In genomic region chrX:56231706-56232105, GRCh38 we compare ENCODE assay signal across 8 cellular contexts. TPM values are rescaled to one million over a fixed set of nuclear protein-coding genes. Genes with fewer than 3 reads are reported as not detected.
DNase-seq lines count a peak whose midpoint lies in the region; ATAC-seq and TF ChIP-seq lines count a peak whose summit lies in the region.

No MANE protein-coding gene starts in this region.

- POLR2A ChIA-PET in activated CD4-positive, alpha-beta T cell treated with anti-CD3 and anti-CD28 coated beads for 36 hours (lab: Charles Lee), result no interaction called here

- intact Hi-C loops in activated CD4-positive, alpha-beta T cell treated with anti-CD3 and anti-CD28 coated beads for 36 hours (cut with DNase I, micrococcal nuclease), result loop anchor here (2.0 to 5.0 kb wide), 2 partner anchors 323 to 514 kb away; partner anchors contain the start of gene RRAGB (in 1 of the 2)
- intact Hi-C loops in left colon (cut with DNase I, micrococcal nuclease) (no loop called here), testis (cut with DNase I; ENCODE audit: low total_unique reads) (no loop called here)

- H3K27me3 ChIP-seq in testis, result no peaks in the 10 kb centered on the region

- CTCF ChIA-PET in activated CD4-positive, alpha-beta T cell treated with anti-CD3 and anti-CD28 coated beads for 36 hours (lab: Charles Lee), result interaction anchor here (0.6 to 1.6 kb wide), 2 partner anchors 18 to 333 kb away, joined by 3 to 4 read pairs; no protein-coding TSS in a partner anchor

- H3K27ac Mint-ChIP-seq in activated CD4-positive, alpha-beta T cell treated with anti-CD3 and anti-CD28 coated beads for 36 hours, result no peak overlapping the region

- DNase-seq in activated CD4-positive, alpha-beta T cell treated with anti-CD3 and anti-CD28 coated beads for 36 hours, result no peak
- no peak for DNase-seq in activated CD4-positive, alpha-beta T cell treated with anti-CD3 and anti-CD28 coated beads for 1 hour
- DNase-seq in cerebellar cortex (ENCODE audit: low spot score) (peak; percentile 27), left colon (no peak), testis (no peak), NCI-H128 (lab: John Stamatoyannopoulos, UW; ENCODE audit: unreplicated experiment) (no peak), HPDE6-E6E7 (ENCODE audit: extremely low spot score) (no peak), midbrain (lab: John Stamatoyannopoulos, UW) (no peak)

- no peak for ATAC-seq in activated CD4-positive, alpha-beta T cell treated with anti-CD3 and anti-CD28 coated beads for 36 hours
- ATAC-seq in left colon, result peak; percentile 10

- TF ChIP-seq CTCF in testis (IDR thresholded peaks at IDR 0.05), result no peak

- peaks cover 20% of the 10 kb centered on the region for H3K4me1 Mint-ChIP-seq in activated CD4-positive, alpha-beta T cell treated with anti-CD3 and anti-CD28 coated beads for 36 hours

- H3K27me3 Mint-ChIP-seq in activated CD4-positive, alpha-beta T cell treated with anti-CD3 and anti-CD28 coated beads for 36 hours, result no peaks in the 10 kb centered on the region

- TF ChIP-seq POLR2A in testis (IDR thresholded peaks at IDR 0.05), result no peak

- H3K4me3 Mint-ChIP-seq in activated CD4-positive, alpha-beta T cell treated with anti-CD3 and anti-CD28 coated beads for 36 hours, result peak overlapping the region; percentile 70

- H3K9me3 Mint-ChIP-seq in activated CD4-positive, alpha-beta T cell treated with anti-CD3 and anti-CD28 coated beads for 36 hours (ENCODE audit: low read depth), result no peaks in the 10 kb centered on the region

- no peak overlapping the region for H3K27ac ChIP-seq in testis

- no peaks in the 10 kb centered on the region for H3K36me3 ChIP-seq in testis (ENCODE audit: low read depth, missing control alignments)

- WGBS in testis, 2 donors, result 5 to 26% methylated on average over 9 of the region's 9 CpGs

- H3K9me3 ChIP-seq in testis, result no peaks in the 10 kb centered on the region

- H3K4me1 ChIP-seq in testis, result no peaks in the 10 kb centered on the region

- no peaks in the 10 kb centered on the region for H3K36me3 Mint-ChIP-seq in activated CD4-positive, alpha-beta T cell treated with anti-CD3 and anti-CD28 coated beads for 36 hours (ENCODE audit: low read depth)

- peak overlapping the region; percentile 55 to 63 for H3K4me3 ChIP-seq in testis

RNA-seq across cellular contexts. Expression of gene KLF8, which starts 0.5 kb away (rescaled TPM):
- total RNA-seq in activated CD4-positive, alpha-beta T cell treated with anti-CD3 and anti-CD28 coated beads for 36 hours, result 1 to 10 TPM; 4.9 to 5.4 TPM
- 1 to 10 TPM; 2.4 to 3.8 TPM for total RNA-seq in left colon
- total RNA-seq in testis, result 10 to 100 TPM; 11.7 to 21.4 TPM
- 8.0 TPM for polyA plus RNA-seq in testis (ENCODE audit: insufficient read depth, low read depth, low replicate concordance)

Comparison
In these comparisons a context has a peak if more than half of its experiments do, and no peak if none do; other contexts are left out.
1. intact Hi-C loops: an anchor here in activated CD4-positive, alpha-beta T cell treated with anti-CD3 and anti-CD28 coated beads for 36 hours (2.0 to 5.0 kb wide); none called in left colon and testis.